ENCODE assay signal across 13 cellular contexts in the genomic region with DNA sequence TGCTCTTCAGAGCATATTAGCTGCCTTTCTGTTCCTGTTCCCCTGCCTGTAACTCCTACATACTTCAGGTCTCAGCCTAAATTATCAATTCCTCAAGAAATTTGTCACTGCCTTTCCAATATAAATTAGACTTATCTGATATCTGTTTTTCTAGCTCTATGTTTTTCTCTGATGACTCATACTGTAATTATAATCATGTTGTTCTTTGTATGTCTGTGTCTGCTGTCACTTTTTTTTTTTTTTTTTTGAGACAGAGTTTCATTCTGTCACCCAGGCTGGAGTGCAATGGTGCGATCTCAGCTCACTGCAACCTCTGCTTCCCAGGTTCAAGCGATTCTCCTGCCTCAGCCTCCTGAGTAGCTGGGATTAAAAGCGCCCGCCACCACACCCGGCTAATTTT. TPM values are rescaled to one million over a fixed set of nuclear protein-coding genes. Genes with fewer than 3 reads are reported as not detected.
"Had no signal": no experiment of that assay in that cellular context is flagged by ENCODE, and none has a peak within 500 bp of the region (broad histone marks: within the 10 kb centered on the region; RNA-seq: fewer than 3 reads in every experiment).

No MANE protein-coding gene starts in this region.

RNA-seq across cellular contexts. Expression of a gene that starts 27.6 kb away (rescaled TPM):
- total RNA-seq: activated B cell treated with CpG ODN at 0.5 μM for 24 hours; activated CD4-positive, alpha-beta memory T cell treated with anti-CD3 and anti-CD28 coated beads for 36 hours; activated CD4-positive, alpha-beta memory T cell treated with anti-CD3 and anti-CD28 coated beads, Interleukin-2, amount 10 ng/mL, durations not matched to agents 7 days and 5 days; activated CD4-positive, alpha-beta T cell treated with anti-CD3 and anti-CD28 coated beads for 36 hours; activated CD4-positive, alpha-beta T cell treated with anti-CD3 and anti-CD28 coated beads, Interleukin-2, amount 10 ng/mL, durations not matched to agents 24 days and 14 days; activated CD4-positive, alpha-beta T cell treated with anti-CD3 and anti-CD28 coated beads, Interleukin-2, amount 10 ng/mL, durations not matched to agents 7 days and 5 days; activated CD8-positive, alpha-beta memory T cell treated with anti-CD3 and anti-CD28 coated beads for 36 hours; activated CD8-positive, alpha-beta memory T cell treated with anti-CD3 and anti-CD28 coated beads, Interleukin-2, amount 10 ng/mL, durations not matched to agents 7 days and 5 days; activated CD8-positive, alpha-beta T cell treated with anti-CD3 and anti-CD28 coated beads for 36 hours; activated CD8-positive, alpha-beta T cell treated with anti-CD3 and anti-CD28 coated beads, Interleukin-2, amount 10 ng/mL, durations not matched to agents 7 days and 5 days; T-helper 1 cell treated with Interleukin-12 subunit alpha and Interleukin-12 subunit beta and Interleukin-4 antibody, amounts not matched to agents 30 ng/mL and 1 ng/mL, for 36 hours; T-helper 17 cell; T-helper 2 cell treated with Interferon-gamma antibody and Interleukin-4, amounts not matched to agents 100 ng/mL and 5 ng/mL, for 36 hours had no signal
